In the genomic region with DNA sequence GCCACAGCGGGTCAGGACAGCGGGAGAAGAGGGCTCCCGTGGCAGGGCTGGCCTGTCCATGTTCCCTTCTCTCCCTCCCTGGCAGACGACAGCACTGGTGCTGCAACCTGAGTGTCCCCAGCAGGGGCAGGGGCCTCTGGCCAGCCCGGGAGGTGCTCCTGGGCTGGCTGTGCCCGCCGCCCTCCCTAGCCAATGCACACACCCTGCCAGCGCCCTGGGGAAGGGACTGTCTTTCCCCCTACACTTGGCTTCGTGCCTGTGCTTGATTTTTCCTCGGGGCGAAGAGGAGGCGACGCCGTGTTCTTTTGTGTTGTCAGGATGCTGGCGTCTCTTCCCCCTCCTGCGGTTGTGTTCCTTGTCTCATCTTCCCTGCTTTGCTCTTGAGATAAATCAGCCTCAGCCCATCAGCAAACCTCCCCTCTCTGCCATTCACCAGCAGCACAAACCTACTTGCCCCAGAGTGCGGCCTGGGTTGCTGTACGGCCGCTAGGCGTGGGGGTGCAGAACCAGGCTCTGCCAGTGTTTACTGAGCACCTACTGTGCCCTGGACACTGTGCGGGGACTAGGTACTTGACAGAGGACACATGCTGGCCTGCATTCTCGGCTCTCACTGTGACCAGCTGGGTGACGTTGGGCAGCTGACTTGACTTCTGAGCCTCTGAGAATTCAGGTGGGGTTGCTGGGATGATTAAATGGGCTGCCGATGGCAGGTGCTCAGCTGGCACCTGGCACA, we compare ENCODE assay signal across 1 cellular context.
TF ChIP-seq lines count a peak whose summit lies in the region.

No MANE protein-coding gene starts in this region.

TF ChIP-seq in IMR-90, 13 proteins besides CTCF, POLR2A, EP300 and RAD21:
- TF ChIP-seq MXI1 (IDR thresholded peaks at IDR 0.05; ENCODE audit: borderline replicate concordance, low read depth, low read length): no peak
- no peak for TF ChIP-seq RCOR1 (IDR thresholded peaks at IDR 0.05; ENCODE audit: insufficient replicate concordance, low read length)
- TF ChIP-seq MAZ (IDR thresholded peaks at IDR 0.05; ENCODE audit: borderline replicate concordance, low read depth, low read length): no peak
- TF ChIP-seq SMC3 (IDR thresholded peaks at IDR 0.05; ENCODE audit: low read depth, low read length): no peak
- no peak for TF ChIP-seq CEBPB (IDR thresholded peaks at IDR 0.05; ENCODE audit: low read depth, low read length)
- no peak for TF ChIP-seq MAFK (IDR thresholded peaks at IDR 0.05; ENCODE audit: low read depth, low read length)
- TF ChIP-seq, protein P1, sequence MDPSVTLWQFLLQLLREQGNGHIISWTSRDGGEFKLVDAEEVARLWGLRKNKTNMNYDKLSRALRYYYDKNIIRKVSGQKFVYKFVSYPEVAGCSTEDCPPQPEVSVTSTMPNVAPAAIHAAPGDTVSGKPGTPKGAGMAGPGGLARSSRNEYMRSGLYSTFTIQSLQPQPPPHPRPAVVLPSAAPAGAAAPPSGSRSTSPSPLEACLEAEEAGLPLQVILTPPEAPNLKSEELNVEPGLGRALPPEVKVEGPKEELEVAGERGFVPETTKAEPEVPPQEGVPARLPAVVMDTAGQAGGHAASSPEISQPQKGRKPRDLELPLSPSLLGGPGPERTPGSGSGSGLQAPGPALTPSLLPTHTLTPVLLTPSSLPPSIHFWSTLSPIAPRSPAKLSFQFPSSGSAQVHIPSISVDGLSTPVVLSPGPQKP (IDR thresholded peaks at IDR 0.05; ENCODE audit: borderline replicate concordance, low read depth, low read length): no peak
- TF ChIP-seq CHD1 (IDR thresholded peaks at IDR 0.05; ENCODE audit: low read depth, low read length): no peak
- no peak for TF ChIP-seq FOS (IDR thresholded peaks at IDR 0.05; ENCODE audit: low read depth, low read length)
- TF ChIP-seq NFE2L2 (IDR thresholded peaks at IDR 0.05; ENCODE audit: low read depth, low read length): no peak
- TF ChIP-seq RFX5 (IDR thresholded peaks at IDR 0.05; ENCODE audit: low read depth, low read length): no peak
- TF ChIP-seq, protein P2, sequence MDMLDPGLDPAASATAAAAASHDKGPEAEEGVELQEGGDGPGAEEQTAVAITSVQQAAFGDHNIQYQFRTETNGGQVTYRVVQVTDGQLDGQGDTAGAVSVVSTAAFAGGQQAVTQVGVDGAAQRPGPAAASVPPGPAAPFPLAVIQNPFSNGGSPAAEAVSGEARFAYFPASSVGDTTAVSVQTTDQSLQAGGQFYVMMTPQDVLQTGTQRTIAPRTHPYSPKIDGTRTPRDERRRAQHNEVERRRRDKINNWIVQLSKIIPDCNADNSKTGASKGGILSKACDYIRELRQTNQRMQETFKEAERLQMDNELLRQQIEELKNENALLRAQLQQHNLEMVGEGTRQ (IDR thresholded peaks at IDR 0.05; ENCODE audit: low read depth, low read length): no peak
TF ChIP-seq in IMR-90: peak in this region for 0.
